ENCODE assay signal across 1 cellular context in genomic region chr9:35112257-35113020, GRCh38.
TF ChIP-seq lines count a peak whose summit lies in the region.

No MANE protein-coding gene starts in this region.

TF ChIP-seq in endothelial cell of umbilical vein, 7 proteins besides CTCF, POLR2A, EP300 and RAD21:
- TF ChIP-seq FOS (IDR thresholded peaks at IDR 0.05; ENCODE audit: borderline replicate concordance, insufficient read depth, low read length) (peak; percentile 63), GATA2 (IDR thresholded peaks at IDR 0.05; ENCODE audit: insufficient read depth, insufficient read length, low read depth, low read length) (no peak)
